ENCODE assay signal across 9 cellular contexts in the genomic region with DNA sequence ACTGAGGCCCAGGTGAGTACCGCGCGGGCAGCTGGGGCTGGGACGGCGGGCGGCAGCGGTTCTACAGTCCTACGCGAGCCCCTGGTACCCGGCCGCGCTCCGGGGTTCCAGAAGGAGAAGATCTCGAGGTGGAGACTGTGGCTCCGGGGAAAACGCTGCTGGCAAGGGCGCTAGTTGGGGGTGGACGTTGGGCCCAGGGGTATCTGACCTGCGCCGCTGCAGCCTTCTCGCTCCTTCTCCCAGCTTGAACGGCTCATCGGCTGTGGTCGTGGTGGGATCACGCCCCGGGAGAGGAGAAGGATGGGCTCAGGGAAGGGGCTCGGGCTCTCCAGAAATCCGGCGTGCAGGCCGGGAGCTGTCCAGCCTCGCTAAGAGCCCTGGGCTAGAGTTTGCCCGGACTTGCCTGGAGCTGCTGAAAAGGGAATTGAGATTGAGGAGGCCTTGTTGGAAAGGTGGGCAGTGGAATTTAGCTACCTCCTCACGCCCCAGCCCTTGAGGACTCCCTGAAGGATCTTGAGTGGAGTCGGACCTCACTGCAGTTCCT. TPM values are rescaled to one million over a fixed set of nuclear protein-coding genes. Genes with fewer than 3 reads are reported as not detected.
DNase-seq lines count a peak whose midpoint lies in the region; ATAC-seq and TF ChIP-seq lines count a peak whose summit lies in the region.
"Had no signal": no experiment of that assay in that cellular context is flagged by ENCODE, and none has a peak within 500 bp of the region (broad histone marks: within the 10 kb centered on the region; RNA-seq: fewer than 3 reads in every experiment).

No MANE protein-coding gene starts in this region.

- intact Hi-C loops in psoas muscle (cut with DNase I), result loop anchor here (5.0 to 10.0 kb wide), 2 partner anchors 90 to 787 kb away; no protein-coding TSS in a partner anchor

- peak; percentile 12; the same call in 2 of the 3 replicates for ATAC-seq in SK-N-SH treated with all-trans-retinoic acid at 6 μM for 48 hours
- no peak for ATAC-seq in psoas muscle
- no peak for ATAC-seq in GM21723 (IDR thresholded peaks at IDR 0.05; ENCODE audit: unreplicated experiment)

- H3K4me1 ChIP-seq in ES-I3 (ENCODE audit: insufficient read depth, low read length), result peaks cover 26% of the 10 kb centered on the region
- H3K4me1 ChIP-seq in psoas muscle, result peaks cover 17% of the 10 kb centered on the region

- H3K9me3 ChIP-seq in ES-I3 (ENCODE audit: control insufficient read depth, insufficient read depth, low read length) (no peaks in the 10 kb centered on the region), psoas muscle (no peaks in the 10 kb centered on the region)

- TF ChIP-seq CTCF in fibroblast of pulmonary artery (IDR thresholded peaks at IDR 0.05; ENCODE audit: low read length, missing control alignments) (no peak), psoas muscle (IDR thresholded peaks at IDR 0.05) (no peak)

- 9 to 15% (median 11%) methylated on average over 26 to 34 of the region's 34 CpGs for WGBS in psoas muscle, 3 donors

- peak overlapping the region; percentile 50 for H3K4me3 ChIP-seq in fibroblast of pulmonary artery (replicated peaks; ENCODE audit: low read depth, low read length)
- peak overlapping the region; percentile 71 for H3K4me3 ChIP-seq in psoas muscle

- peak overlapping the region; percentile 83 for H3K9ac ChIP-seq in ES-I3 (ENCODE audit: low read depth, low read length)

- H3K36me3 ChIP-seq in ES-I3 (ENCODE audit: insufficient read depth, low read length) (no peaks in the 10 kb centered on the region), psoas muscle (ENCODE audit: insufficient read depth in 1 of 2, low read depth in 1 of 2) (no peaks in the 10 kb centered on the region)

- peak; percentile 49 for DNase-seq in fibroblast of pulmonary artery (ENCODE audit: low read depth)
- no peak for DNase-seq in psoas muscle
- DNase-seq in stimulated activated CD4-positive, alpha-beta T cell treated with anti-CD3 and anti-CD28 coated beads, Interleukin-4, amount 100 ng/mL, for 1 hour, result no peak
- no peak for DNase-seq in GDM1 (lab: John Stamatoyannopoulos, UW)
- no peak for DNase-seq in A172 (ENCODE audit: low spot score)

- peak overlapping the region; percentile 64 for H3K27ac ChIP-seq in psoas muscle
- H3K27ac ChIP-seq: HL-60 had no signal

- H3K27me3 ChIP-seq in psoas muscle (ENCODE audit: insufficient read depth in 3 of 3, low read length in 2 of 3), result peaks cover 0 to 40% (median 17%) of the 10 kb centered on the region in 3 donors

TF ChIP-seq in SK-N-SH treated with all-trans-retinoic acid at 6 μM for 48 hours, 23 proteins besides CTCF, POLR2A, EP300 and RAD21:
- no peak for TF ChIP-seq ARNTL (CRISPR knock-in tag; IDR thresholded peaks at IDR 0.05; ENCODE audit: borderline replicate concordance, low read depth)
- TF ChIP-seq GLIS3 (CRISPR knock-in tag; IDR thresholded peaks at IDR 0.05), result no peak
- TF ChIP-seq ZNF70 (CRISPR knock-in tag; IDR thresholded peaks at IDR 0.05), result no peak
- TF ChIP-seq CSDC2 (CRISPR knock-in tag; IDR thresholded peaks at IDR 0.05), result no peak
- no peak for TF ChIP-seq ZC3H10 (CRISPR knock-in tag; IDR thresholded peaks at IDR 0.05)
- TF ChIP-seq SNAI2 (CRISPR knock-in tag; IDR thresholded peaks at IDR 0.05), result no peak
- no peak for TF ChIP-seq PPARA (CRISPR knock-in tag; IDR thresholded peaks at IDR 0.05; ENCODE audit: borderline replicate concordance)

RNA-seq across cellular contexts. Expression of a gene that starts 1.1 kb away (rescaled TPM):
- total RNA-seq in psoas muscle, result under 1 TPM in 3 of 4 donors, not detected in 1; 0.12 to 0.38 (median 0.14) TPM
- polyA plus RNA-seq in psoas muscle, result under 1 TPM; 0.04 to 0.21 (median 0.07) TPM
- total RNA-seq in A172 (2014; rRNA removed; shearing (Covaris generic)), result 0.41 TPM in 1 of 2 replicates, not detected in the other

RNA-seq across cellular contexts. Expression of a gene that starts 35.1 kb away (rescaled TPM):
- total RNA-seq in psoas muscle, result 100 to 1,000 TPM in 3 of 4 donors, 10 to 100 TPM in 1; 65.2 to 210 (median 131) TPM
- polyA plus RNA-seq in psoas muscle, result 100 to 1,000 TPM in 2 of 3 donors, 10 to 100 TPM in 1; 91.7 to 253 (median 163) TPM
- 69.8 and 102 TPM in 2 replicates for total RNA-seq in A172 (2014; rRNA removed; shearing (Covaris generic))

RNA-seq across cellular contexts. Expression of a gene that starts 42.4 kb away (rescaled TPM):
- 1,000 to 10,000 TPM in 1 of 4 donors, 100 to 1,000 TPM in 3; 236 to 1,187 (median 448) TPM for total RNA-seq in psoas muscle
- polyA plus RNA-seq in psoas muscle, result 100 to 1,000 TPM in 2 of 3 donors, 10 to 100 TPM in 1; 41.6 to 905 (median 582) TPM
- total RNA-seq in A172 (2014; rRNA removed; shearing (Covaris generic)), result 14.8 and 23.1 TPM in 2 replicates

RNA-seq across cellular contexts. Expression of a gene that starts 57.9 kb away (rescaled TPM):
- total RNA-seq in psoas muscle, result 10 to 100 TPM; 20.0 to 45.4 (median 35.0) TPM
- polyA plus RNA-seq in psoas muscle, result 10 to 100 TPM; 13.0 to 35.0 (median 30.0) TPM
- total RNA-seq in A172 (2014; rRNA removed; shearing (Covaris generic)), result 77.4 and 117 TPM in 2 replicates
